ENCODE assay signal across 15 cellular contexts in the genomic region with DNA sequence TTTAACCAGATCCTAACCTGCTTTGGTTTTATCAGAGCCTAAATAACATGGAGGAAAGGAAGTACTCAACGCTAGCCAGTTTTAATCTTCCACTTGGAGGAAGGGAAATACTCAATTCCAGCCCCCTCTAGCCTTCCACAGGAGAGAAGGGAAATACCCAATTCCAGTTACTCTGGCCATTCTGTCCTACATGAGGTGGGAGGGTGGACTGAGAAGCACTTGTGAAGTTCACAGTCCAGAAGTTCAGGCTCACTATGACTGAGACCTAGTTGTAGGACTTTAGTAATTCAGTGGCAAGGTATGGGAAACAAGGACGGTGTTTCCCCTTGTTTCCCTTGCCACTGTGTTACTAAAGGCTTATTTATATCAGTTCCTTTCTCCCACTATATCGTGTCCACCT.
DNase-seq lines count a peak whose midpoint lies in the region; ATAC-seq and TF ChIP-seq lines count a peak whose summit lies in the region.
"Had no signal": no experiment of that assay in that cellular context is flagged by ENCODE, and none has a peak within 500 bp of the region (broad histone marks: within the 10 kb centered on the region; RNA-seq: fewer than 3 reads in every experiment).

No MANE protein-coding gene starts in this region.

- no peak for ATAC-seq in left lobe of liver
- no peak for ATAC-seq in GM18502 (IDR thresholded peaks at IDR 0.05; ENCODE audit: poor library complexity, unreplicated experiment)
- ATAC-seq: GM12878 had no signal

- peak overlapping the region; percentile 57 for H3K4me2 ChIP-seq in osteoblast (ENCODE audit: insufficient read depth, low read length)
- H3K4me2 ChIP-seq: KMS-11 had no signal

- peak overlapping the region; percentile 70 for H3K9ac ChIP-seq in adipocyte (ENCODE audit: low read length)
- H3K9ac ChIP-seq: KMS-11 had no signal

- H3K27me3 ChIP-seq in adipocyte (replicated peaks; ENCODE audit: control insufficient read depth, insufficient read depth, low read length), result no peaks in the 10 kb centered on the region
- H3K27me3 ChIP-seq in esophagus squamous epithelium, result no peaks in the 10 kb centered on the region
- no peaks in the 10 kb centered on the region for H3K27me3 ChIP-seq in osteoblast (ENCODE audit: insufficient read depth, low read length)

- DNase-seq in adipocyte (ENCODE audit: low read depth), result no peak
- no peak for DNase-seq in esophagus squamous epithelium (lab: John Stamatoyannopoulos, UW)
- DNase-seq in osteoblast (ENCODE audit: insufficient read length, low spot score, missing footprints), result no peak
- no peak for DNase-seq in left lobe of liver (ENCODE audit: low spot score)
- no peak for DNase-seq in NCI-H69 (lab: John Stamatoyannopoulos, UW)
- DNase-seq: activated CD4-positive, alpha-beta T cell treated with anti-CD3 and anti-CD28 coated beads, Interleukin-2, amount 10 ng/mL, durations not matched to agents 7 days and 5 days; NCI-H187 treated with DMSO at 0.1 percent for 48 hours; NCI-H748 treated with DMSO at 0.1 percent for 48 hours; stimulated activated CD4-positive, alpha-beta T cell treated with anti-CD3 and anti-CD28 coated beads, Interleukin-1b, Interleukin-23, amount 100 ng/mL, for 48 hours had no signal

- H3K79me2 ChIP-seq in osteoblast (ENCODE audit: insufficient read depth, low read length), result no peaks in the 10 kb centered on the region

- intact Hi-C loops in esophagus squamous epithelium (cut with DNase I), result no loop called here

- H2AFZ ChIP-seq in osteoblast (ENCODE audit: low read length), result peak overlapping the region; percentile 61

- H4K20me1 ChIP-seq in osteoblast (ENCODE audit: insufficient read depth, low read length), result no peaks in the 10 kb centered on the region

- H3K27ac ChIP-seq in esophagus squamous epithelium (peak overlapping the region; percentile 28 to 75 (median 58)), osteoblast (ENCODE audit: low read depth, low read length) (peak overlapping the region; percentile 93), urinary bladder (ENCODE audit: low read depth) (peak overlapping the region; percentile 88)
- H3K27ac ChIP-seq: C4-2B, KMS-11, RWPE1 had no signal

- H3K9me3 ChIP-seq in adipocyte (ENCODE audit: control insufficient read depth, low read length) (no peaks in the 10 kb centered on the region), esophagus squamous epithelium (no peaks in the 10 kb centered on the region), osteoblast (ENCODE audit: low read depth, low read length) (no peaks in the 10 kb centered on the region)

- H3K4me1 ChIP-seq in adipocyte (ENCODE audit: control insufficient read depth, insufficient read depth, low read length) (peaks cover 32% of the 10 kb centered on the region), esophagus squamous epithelium (peaks cover 4 to 18% (median 6%) of the 10 kb centered on the region in 3 donors), osteoblast (ENCODE audit: insufficient read depth, low read length) (peaks cover 32% of the 10 kb centered on the region), urinary bladder (ENCODE audit: insufficient read depth) (no peaks in the 10 kb centered on the region)

- TF ChIP-seq CTCF in esophagus squamous epithelium (IDR thresholded peaks at IDR 0.05) (no peak), osteoblast (IDR thresholded peaks at IDR 0.05; ENCODE audit: extremely low read depth, low read depth, low read length) (no peak)

- TF ChIP-seq POLR2A in esophagus squamous epithelium (IDR thresholded peaks at IDR 0.05), result no peak

- H3K36me3 ChIP-seq in adipocyte (ENCODE audit: control insufficient read depth, insufficient read depth, low read length, severe bottlenecking), result no peaks in the 10 kb centered on the region
- no peaks in the 10 kb centered on the region for H3K36me3 ChIP-seq in esophagus squamous epithelium
- H3K36me3 ChIP-seq in osteoblast (ENCODE audit: insufficient read depth, low read length), result no peaks in the 10 kb centered on the region
- H3K36me3 ChIP-seq in urinary bladder (ENCODE audit: insufficient read depth), result no peaks in the 10 kb centered on the region

- H3K4me3 ChIP-seq in adipocyte (ENCODE audit: low read length) (peak overlapping the region; percentile 58), esophagus squamous epithelium (no peak overlapping the region), osteoblast (ENCODE audit: insufficient read depth, low read length) (peak overlapping the region; percentile 10), urinary bladder (ENCODE audit: low read depth, low read length) (no peak overlapping the region)
- H3K4me3 ChIP-seq: GM12878 had no signal

- 48 to 53% methylated on average over 3 of the region's 3 CpGs for WGBS in esophagus squamous epithelium, 2 donors
- WGBS in urinary bladder, result 70% methylated on average over 3 of the region's 3 CpGs

Comparison
In these comparisons a context has a peak if more than half of its experiments do, and no peak if none do; other contexts are left out.
1. H3K4me3 ChIP-seq: peak in adipocyte (single experiment) and osteoblast (single experiment); none in esophagus squamous epithelium (0 of 4) and urinary bladder (single experiment).
2. Peak in every context shown above with its lines, with median percentiles within 50 percentile points of each other: H3K27ac ChIP-seq.